ENCODE assay signal across 10 cellular contexts in genomic region chr4:151098191-151098590, GRCh38. TPM values are rescaled to one million over a fixed set of nuclear protein-coding genes. Genes with fewer than 3 reads are reported as not detected.
DNase-seq lines count a peak whose midpoint lies in the region; ATAC-seq and TF ChIP-seq lines count a peak whose summit lies in the region.
"Had no signal": no experiment of that assay in that cellular context is flagged by ENCODE, and none has a peak within 500 bp of the region (broad histone marks: within the 10 kb centered on the region; RNA-seq: fewer than 3 reads in every experiment).

No MANE protein-coding gene starts in this region.

- no peaks in the 10 kb centered on the region for H3K9me3 Mint-ChIP-seq in activated CD8-positive, alpha-beta memory T cell treated with anti-CD3 and anti-CD28 coated beads, Interleukin-2, amount 10 ng/mL, durations not matched to agents 7 days and 5 days (ENCODE audit: low read depth)
- no peaks in the 10 kb centered on the region for H3K9me3 Mint-ChIP-seq in activated naive CD8-positive, alpha-beta T cell treated with anti-CD3 and anti-CD28 coated beads for 36 hours
- no peaks in the 10 kb centered on the region for H3K9me3 Mint-ChIP-seq in stimulated activated memory B cell treated with anti-CD40 and anti-IgM and Interleukin-4, amounts not matched to agents 10 μg/mL and 1 μg/mL and 100 μg/mL, for 72 hours

- CTCF ChIA-PET in activated CD8-positive, alpha-beta memory T cell treated with anti-CD3 and anti-CD28 coated beads, Interleukin-2, amount 10 ng/mL, durations not matched to agents 7 days and 5 days (lab: Charles Lee) = interaction anchor here (1.3 to 2.1 kb wide), 3 partner anchors 19 to 1681 kb away, joined by 3 to 5 read pairs (median 4); partner anchors contain the start of gene TIGD4

- H3K27me3 Mint-ChIP-seq in activated CD8-positive, alpha-beta memory T cell treated with anti-CD3 and anti-CD28 coated beads, Interleukin-2, amount 10 ng/mL, durations not matched to agents 7 days and 5 days = peaks cover 4% of the 10 kb centered on the region
- peaks cover 6% of the 10 kb centered on the region for H3K27me3 Mint-ChIP-seq in activated naive CD8-positive, alpha-beta T cell treated with anti-CD3 and anti-CD28 coated beads for 36 hours
- no peaks in the 10 kb centered on the region for H3K27me3 Mint-ChIP-seq in stimulated activated memory B cell treated with anti-CD40 and anti-IgM and Interleukin-4, amounts not matched to agents 10 μg/mL and 1 μg/mL and 100 μg/mL, for 72 hours

- ATAC-seq in activated CD8-positive, alpha-beta memory T cell treated with anti-CD3 and anti-CD28 coated beads, Interleukin-2, amount 10 ng/mL, durations not matched to agents 7 days and 5 days = no peak
- no peak for ATAC-seq in stimulated activated memory B cell treated with anti-CD40 and anti-IgM and Interleukin-4, amounts not matched to agents 10 μg/mL and 1 μg/mL and 100 μg/mL, for 72 hours
- ATAC-seq in right lobe of liver (no peak), HG03565 (IDR thresholded peaks at IDR 0.05; ENCODE audit: unreplicated experiment) (no peak)

- no peak for DNase-seq in activated CD8-positive, alpha-beta memory T cell treated with anti-CD3 and anti-CD28 coated beads, Interleukin-2, amount 10 ng/mL, durations not matched to agents 7 days and 5 days
- DNase-seq in activated CD8-positive, alpha-beta memory T cell treated with anti-CD3 and anti-CD28 coated beads for 24 hours = no peak
- peak; percentile 66 for DNase-seq in KBM-7
- DNase-seq in activated naive CD8-positive, alpha-beta T cell treated with anti-CD3 and anti-CD28 coated beads for 36 hours = no peak
- no peak for DNase-seq in right lobe of liver
- DNase-seq in NCI-H748 (lab: John Stamatoyannopoulos, UW; ENCODE audit: unreplicated experiment) = no peak
- DNase-seq: foreskin keratinocyte, NCI-H2029 treated with DMSO at 0.1 percent for 48 hours had no signal

- 78% methylated on average over 5 of the region's 5 CpGs for WGBS in right lobe of liver (ENCODE audit: insufficient coverage, low coverage, low lambda C conversion rate, missing lambda C conversion rate)

- peak overlapping the region; percentile 99 for H3K27ac Mint-ChIP-seq in activated CD8-positive, alpha-beta memory T cell treated with anti-CD3 and anti-CD28 coated beads, Interleukin-2, amount 10 ng/mL, durations not matched to agents 7 days and 5 days
- H3K27ac Mint-ChIP-seq in activated naive CD8-positive, alpha-beta T cell treated with anti-CD3 and anti-CD28 coated beads for 36 hours = peak overlapping the region; percentile 99
- H3K27ac Mint-ChIP-seq in stimulated activated memory B cell treated with anti-CD40 and anti-IgM and Interleukin-4, amounts not matched to agents 10 μg/mL and 1 μg/mL and 100 μg/mL, for 72 hours = peak overlapping the region; percentile 99

- H3K27ac ChIP-seq in right lobe of liver = no peak overlapping the region

- no peak overlapping the region for H3K4me3 ChIP-seq in right lobe of liver

- H3K4me1 ChIP-seq in right lobe of liver = peaks cover 0 to 20% (median 6%) of the 10 kb centered on the region in 4 donors

- TF ChIP-seq POLR2A in right lobe of liver (IDR thresholded peaks at IDR 0.05) = no peak

- H3K9me3 ChIP-seq in right lobe of liver = no peaks in the 10 kb centered on the region

- H3K36me3 Mint-ChIP-seq in activated CD8-positive, alpha-beta memory T cell treated with anti-CD3 and anti-CD28 coated beads, Interleukin-2, amount 10 ng/mL, durations not matched to agents 7 days and 5 days = peaks cover 38% of the 10 kb centered on the region
- peaks cover 38% of the 10 kb centered on the region for H3K36me3 Mint-ChIP-seq in activated naive CD8-positive, alpha-beta T cell treated with anti-CD3 and anti-CD28 coated beads for 36 hours
- peaks cover 33% of the 10 kb centered on the region for H3K36me3 Mint-ChIP-seq in stimulated activated memory B cell treated with anti-CD40 and anti-IgM and Interleukin-4, amounts not matched to agents 10 μg/mL and 1 μg/mL and 100 μg/mL, for 72 hours

- no peak for TF ChIP-seq CTCF in right lobe of liver (IDR thresholded peaks at IDR 0.05)

- H3K27me3 ChIP-seq in right lobe of liver = no peaks in the 10 kb centered on the region
- H3K27me3 ChIP-seq: foreskin keratinocyte had no signal

- in situ Hi-C loops in KBM-7 (cut with MboI; ENCODE audit: low pct_unique_long_range_greater_than_20kb, low sequenced_read_pairs) = no loop called here

- H3K4me1 Mint-ChIP-seq in activated CD8-positive, alpha-beta memory T cell treated with anti-CD3 and anti-CD28 coated beads, Interleukin-2, amount 10 ng/mL, durations not matched to agents 7 days and 5 days = peaks cover 57% of the 10 kb centered on the region
- H3K4me1 Mint-ChIP-seq in activated naive CD8-positive, alpha-beta T cell treated with anti-CD3 and anti-CD28 coated beads for 36 hours = peaks cover 28% of the 10 kb centered on the region
- H3K4me1 Mint-ChIP-seq in stimulated activated memory B cell treated with anti-CD40 and anti-IgM and Interleukin-4, amounts not matched to agents 10 μg/mL and 1 μg/mL and 100 μg/mL, for 72 hours = peaks cover 44% of the 10 kb centered on the region

- intact Hi-C loops in right lobe of liver (cut with DNase I) = no loop called here

- peaks cover 6 to 24% (median 12%) of the 10 kb centered on the region in 4 donors for H3K36me3 ChIP-seq in right lobe of liver

- no peak overlapping the region for H3K4me3 Mint-ChIP-seq in activated CD8-positive, alpha-beta memory T cell treated with anti-CD3 and anti-CD28 coated beads, Interleukin-2, amount 10 ng/mL, durations not matched to agents 7 days and 5 days
- H3K4me3 Mint-ChIP-seq in activated naive CD8-positive, alpha-beta T cell treated with anti-CD3 and anti-CD28 coated beads for 36 hours = peak overlapping the region; percentile 98
- H3K4me3 Mint-ChIP-seq in stimulated activated memory B cell treated with anti-CD40 and anti-IgM and Interleukin-4, amounts not matched to agents 10 μg/mL and 1 μg/mL and 100 μg/mL, for 72 hours = peak overlapping the region; percentile 94

RNA-seq across cellular contexts. Expression of gene RPS3A, which starts 1.2 kb away (rescaled TPM):
- 1,000 to 10,000 TPM; 1,281 to 1,734 TPM for total RNA-seq in activated CD8-positive, alpha-beta memory T cell treated with anti-CD3 and anti-CD28 coated beads, Interleukin-2, amount 10 ng/mL, durations not matched to agents 7 days and 5 days
- total RNA-seq in activated naive CD8-positive, alpha-beta T cell treated with anti-CD3 and anti-CD28 coated beads for 36 hours = 1,000 to 10,000 TPM; 2,830 to 2,978 TPM
- total RNA-seq in right lobe of liver = 100 to 1,000 TPM; 420 to 946 (median 518) TPM
